In genomic region chr7:107890493-107890961, GRCh38 we compare ENCODE assay signal across 8 cellular contexts. TPM values are rescaled to one million over a fixed set of nuclear protein-coding genes. Genes with fewer than 3 reads are reported as not detected.
DNase-seq lines count a peak whose midpoint lies in the region; ATAC-seq and FAIRE-seq lines count a peak whose summit lies in the region.

No MANE protein-coding gene starts in this region.

- no peak for DNase-seq in activated CD8-positive, alpha-beta memory T cell treated with anti-CD3 and anti-CD28 coated beads, Interleukin-2, amount 10 ng/mL, durations not matched to agents 7 days and 5 days
- DNase-seq in activated CD8-positive, alpha-beta memory T cell treated with anti-CD3 and anti-CD28 coated beads, Interleukin-2, amount 50 U/mL, for 4 hours = no peak
- no peak for DNase-seq in activated CD8-positive, alpha-beta T cell treated with anti-CD3 and anti-CD28 coated beads, Interleukin-2, amount 10 ng/mL, durations not matched to agents 7 days and 5 days
- DNase-seq in right cardiac atrium = peak in 1 of 3 donors; percentile 47
- DNase-seq in small intestine = no peak
- DNase-seq in SW480 (ENCODE audit: low spot score) = no peak
- DNase-seq in ACHN = no peak

- in situ Hi-C loops in ACHN (cut with HindIII; ENCODE audit: low pct_ligation_motif_present, low pct_unique_long_range_greater_than_20kb, low sequenced_read_pairs) = no loop called here

- 2% methylated on average over 7 of the region's 7 CpGs for WGBS in right cardiac atrium
- 1 to 3% (median 2%) methylated on average over 7 of the region's 7 CpGs for WGBS in small intestine, 3 donors

- H3K27me3 ChIP-seq in right cardiac atrium (ENCODE audit: control insufficient read depth, insufficient read depth) (no peaks in the 10 kb centered on the region), small intestine (ENCODE audit: control insufficient read depth in 2 of 2, insufficient read depth in 2 of 2, low read length in 2 of 2) (no peaks in the 10 kb centered on the region)

- H3K9me3 ChIP-seq in right cardiac atrium (ENCODE audit: control insufficient read depth, low read length) (no peaks in the 10 kb centered on the region), small intestine (ENCODE audit: control insufficient read depth, low read depth) (no peaks in the 10 kb centered on the region)

- H3K4me1 Mint-ChIP-seq in activated CD8-positive, alpha-beta memory T cell treated with anti-CD3 and anti-CD28 coated beads, Interleukin-2, amount 10 ng/mL, durations not matched to agents 7 days and 5 days = peaks cover 37% of the 10 kb centered on the region
- peaks cover 33% of the 10 kb centered on the region for H3K4me1 Mint-ChIP-seq in activated CD8-positive, alpha-beta T cell treated with anti-CD3 and anti-CD28 coated beads, Interleukin-2, amount 10 ng/mL, durations not matched to agents 7 days and 5 days (ENCODE audit: low read depth)

- peak overlapping the region; percentile 97 for H3K27ac Mint-ChIP-seq in activated CD8-positive, alpha-beta memory T cell treated with anti-CD3 and anti-CD28 coated beads, Interleukin-2, amount 10 ng/mL, durations not matched to agents 7 days and 5 days
- peak overlapping the region; percentile 95 for H3K27ac Mint-ChIP-seq in activated CD8-positive, alpha-beta T cell treated with anti-CD3 and anti-CD28 coated beads, Interleukin-2, amount 10 ng/mL, durations not matched to agents 7 days and 5 days

- peaks cover 21% of the 10 kb centered on the region for H3K36me3 Mint-ChIP-seq in activated CD8-positive, alpha-beta memory T cell treated with anti-CD3 and anti-CD28 coated beads, Interleukin-2, amount 10 ng/mL, durations not matched to agents 7 days and 5 days
- peaks cover 19% of the 10 kb centered on the region for H3K36me3 Mint-ChIP-seq in activated CD8-positive, alpha-beta T cell treated with anti-CD3 and anti-CD28 coated beads, Interleukin-2, amount 10 ng/mL, durations not matched to agents 7 days and 5 days (ENCODE audit: low read depth)

- peak overlapping the region; percentile 95 for H3K4me3 Mint-ChIP-seq in activated CD8-positive, alpha-beta memory T cell treated with anti-CD3 and anti-CD28 coated beads, Interleukin-2, amount 10 ng/mL, durations not matched to agents 7 days and 5 days
- peak overlapping the region; percentile 88 for H3K4me3 Mint-ChIP-seq in activated CD8-positive, alpha-beta T cell treated with anti-CD3 and anti-CD28 coated beads, Interleukin-2, amount 10 ng/mL, durations not matched to agents 7 days and 5 days

- H3K4me3 ChIP-seq in right cardiac atrium (ENCODE audit: low read length) = peak overlapping the region; percentile 67
- peak overlapping the region in 1 of 2 donors; percentile 79 for H3K4me3 ChIP-seq in small intestine (ENCODE audit: low read depth in 1 of 2, low read length in 2 of 2)

- peaks cover 8% of the 10 kb centered on the region for H3K27me3 Mint-ChIP-seq in activated CD8-positive, alpha-beta memory T cell treated with anti-CD3 and anti-CD28 coated beads, Interleukin-2, amount 10 ng/mL, durations not matched to agents 7 days and 5 days
- peaks cover 4% of the 10 kb centered on the region for H3K27me3 Mint-ChIP-seq in activated CD8-positive, alpha-beta T cell treated with anti-CD3 and anti-CD28 coated beads, Interleukin-2, amount 10 ng/mL, durations not matched to agents 7 days and 5 days (ENCODE audit: low read depth)

- H3K36me3 ChIP-seq in small intestine (ENCODE audit: control insufficient read depth in 2 of 2, insufficient read depth in 2 of 2, low read length in 2 of 2) = no peaks in the 10 kb centered on the region

- POLR2A ChIA-PET in activated CD8-positive, alpha-beta T cell treated with anti-CD3 and anti-CD28 coated beads, Interleukin-2, amount 10 ng/mL, durations not matched to agents 7 days and 5 days (lab: Charles Lee) = interaction anchor here (0.6 to 4.1 kb wide), 7 partner anchors 9 to 720 kb away, joined by 3 to 22 read pairs (median 3); partner anchors contain the start of gene CBLL1

- no peaks in the 10 kb centered on the region for H3K9me3 Mint-ChIP-seq in activated CD8-positive, alpha-beta memory T cell treated with anti-CD3 and anti-CD28 coated beads, Interleukin-2, amount 10 ng/mL, durations not matched to agents 7 days and 5 days (ENCODE audit: low read depth)
- H3K9me3 Mint-ChIP-seq in activated CD8-positive, alpha-beta T cell treated with anti-CD3 and anti-CD28 coated beads, Interleukin-2, amount 10 ng/mL, durations not matched to agents 7 days and 5 days (ENCODE audit: insufficient read depth) = no peaks in the 10 kb centered on the region

- peak; percentile 7 for ATAC-seq in activated CD8-positive, alpha-beta memory T cell treated with anti-CD3 and anti-CD28 coated beads, Interleukin-2, amount 10 ng/mL, durations not matched to agents 7 days and 5 days
- peak; percentile 4 for ATAC-seq in HG03159 (IDR thresholded peaks at IDR 0.05; ENCODE audit: unreplicated experiment)
- ATAC-seq in activated CD8-positive, alpha-beta T cell treated with anti-CD3 and anti-CD28 coated beads, Interleukin-2, amount 10 ng/mL, durations not matched to agents 7 days and 5 days = peak; percentile 8
- ATAC-seq in right cardiac atrium = peak; percentile 1 to 9

- H3K4me1 ChIP-seq in right cardiac atrium (ENCODE audit: control insufficient read depth, insufficient read depth, low read length) = peaks cover 4% of the 10 kb centered on the region
- H3K4me1 ChIP-seq in small intestine (ENCODE audit: control insufficient read depth in 2 of 2, insufficient read depth in 1 of 2, low read depth in 1 of 2, low read length in 1 of 2) = peaks cover 0 to 2% of the 10 kb centered on the region in 2 donors

- intact Hi-C loops in right cardiac atrium (cut with DNase I) = no loop called here

- CTCF ChIA-PET in activated CD8-positive, alpha-beta memory T cell treated with anti-CD3 and anti-CD28 coated beads, Interleukin-2, amount 10 ng/mL, durations not matched to agents 7 days and 5 days (lab: Charles Lee) = interaction anchor here (1.0 to 4.3 kb wide), 5 partner anchors 10 to 229 kb away, joined by 3 to 30 read pairs (median 14); partner anchors contain the start of genes CBLL1 and SLC26A4
- CTCF ChIA-PET in activated CD8-positive, alpha-beta T cell treated with anti-CD3 and anti-CD28 coated beads, Interleukin-2, amount 10 ng/mL, durations not matched to agents 7 days and 5 days (lab: Charles Lee) = interaction anchor here (0.8 to 5.9 kb wide), 7 partner anchors 8 to 687 kb away, joined by 3 to 75 read pairs (median 4); partner anchors contain the start of gene CBLL1

- no peak for FAIRE-seq in small intestine (lab: Jason Lieb, UNC)

- H3K27ac ChIP-seq in right cardiac atrium (ENCODE audit: low read length) = peak overlapping the region; percentile 70
- H3K27ac ChIP-seq in small intestine (ENCODE audit: low read depth in 1 of 2, low read length in 1 of 2) = peak overlapping the region; percentile 87 to 92

RNA-seq across cellular contexts. Expression of gene DLD, which starts 0.5 kb away (rescaled TPM):
- 10 to 100 TPM; 64.1 to 78.2 TPM for total RNA-seq in activated CD8-positive, alpha-beta memory T cell treated with anti-CD3 and anti-CD28 coated beads, Interleukin-2, amount 10 ng/mL, durations not matched to agents 7 days and 5 days
- 10 to 100 TPM; 61.2 to 65.0 TPM for total RNA-seq in activated CD8-positive, alpha-beta T cell treated with anti-CD3 and anti-CD28 coated beads, Interleukin-2, amount 10 ng/mL, durations not matched to agents 7 days and 5 days
- total RNA-seq in right cardiac atrium = 100 to 1,000 TPM; 151 to 162 (median 158) TPM
- 112 TPM for polyA plus RNA-seq in right cardiac atrium
- 100 to 1,000 TPM in 1 of 3 donors, 10 to 100 TPM in 2; 45.4 to 153 (median 72.0) TPM for polyA plus RNA-seq in small intestine
